30 cellular contexts compared by ENCODE assay signal in the genomic region with DNA sequence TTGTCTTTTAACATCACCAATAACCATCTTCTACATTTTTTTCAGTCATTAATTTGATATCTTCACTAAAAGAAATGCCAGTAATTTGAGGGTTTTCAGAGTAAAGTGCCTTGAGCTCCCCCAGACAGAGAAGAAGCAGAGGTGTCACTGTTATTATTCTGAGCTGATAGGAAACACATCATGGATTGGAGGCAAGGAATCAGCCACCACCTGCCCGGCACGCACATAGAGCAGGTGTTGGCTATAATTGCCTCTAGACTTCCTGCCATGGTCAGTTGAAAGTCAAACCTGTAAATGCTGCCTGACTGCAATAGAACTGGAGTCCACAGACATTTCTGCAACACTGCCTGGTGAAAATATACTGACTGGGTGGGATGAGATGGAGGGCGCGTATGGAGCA.
DNase-seq lines count a peak whose midpoint lies in the region; ATAC-seq and FAIRE-seq lines count a peak whose summit lies in the region.
"Had no signal": no experiment of that assay in that cellular context is flagged by ENCODE, and none has a peak within 500 bp of the region (broad histone marks: within the 10 kb centered on the region; RNA-seq: fewer than 3 reads in every experiment).

No MANE protein-coding gene starts in this region.

- H3K9me3 Mint-ChIP-seq in activated T-helper 1 cell treated with anti-CD3 and anti-CD28 coated beads, Interleukin-12 subunit alpha, Interleukin-12 subunit beta, Interleukin-2, Interleukin-4 antibody, amounts not matched to agents 30 ng/mL and 10 ng/mL and 1 ng/mL, durations not matched to agents 14 hours and 24 hours and 36 hours, result no peaks in the 10 kb centered on the region

- no peak overlapping the region for H3K4me3 Mint-ChIP-seq in activated T-helper 1 cell treated with anti-CD3 and anti-CD28 coated beads, Interleukin-12 subunit alpha, Interleukin-12 subunit beta, Interleukin-2, Interleukin-4 antibody, amounts not matched to agents 30 ng/mL and 10 ng/mL and 1 ng/mL, durations not matched to agents 14 hours and 24 hours and 36 hours
- H3K4me3 Mint-ChIP-seq: activated CD4-positive, alpha-beta memory T cell treated with anti-CD3 and anti-CD28 coated beads, Interleukin-2, amount 10 ng/mL, durations not matched to agents 7 days and 5 days; activated naive CD4-positive, alpha-beta T cell treated with anti-CD3 and anti-CD28 coated beads, Interleukin-2, amount 50 U/mL, for 24 hours; activated T-helper 17 cell treated with anti-CD3 and anti-CD28 coated beads, Interleukin-2, amount 50 U/mL, for 72 hours; dendritic cell treated with granulocyte-macrophage colony-stimulating factor and Interleukin-4, amounts not matched to agents 40 ng/mL and 50 ng/mL, for 4 days; nephron had no signal

- peak; percentile 25 to 52 for DNase-seq in SHP77 (lab: John Stamatoyannopoulos, UW)
- no peak for DNase-seq in SHP77 treated with DMSO at 0.1 percent for 48 hours (lab: John Stamatoyannopoulos, UW)
- peak; percentile 69 for DNase-seq in NCI-H2196 treated with DMSO at 0.1 percent for 48 hours (lab: John Stamatoyannopoulos, UW; ENCODE audit: unreplicated experiment)
- DNase-seq in activated T-helper 1 cell treated with anti-CD3 and anti-CD28 coated beads, Interleukin-12 subunit alpha, Interleukin-12 subunit beta, Interleukin-2, Interleukin-4 antibody, amounts not matched to agents 30 ng/mL and 10 ng/mL and 1 ng/mL, durations not matched to agents 14 hours and 24 hours and 36 hours (ENCODE audit: low spot score), result no peak
- DNase-seq in urothelium cell line (ENCODE audit: low spot score), result no peak
- DNase-seq in dedifferentiated amniotic fluid mesenchymal stem cell (ENCODE audit: extremely low spot score), result no peak
- DNase-seq in 8988T, result no peak
- DNase-seq: activated CD4-positive, alpha-beta memory T cell treated with anti-CD3 and anti-CD28 coated beads, Interleukin-2, amount 10 ng/mL, durations not matched to agents 7 days and 5 days; activated CD8-positive, alpha-beta memory T cell treated with anti-CD3 and anti-CD28 coated beads, Interleukin-2, amount 50 U/mL, for 48 hours; DMS79 treated with DMSO at 0.1 percent for 48 hours; esophagus squamous epithelium; foreskin melanocyte; heart right ventricle; kidney glomerular epithelial cell; lower lobe of right lung; NCI-H1930; NCI-H446; PC-9; Right ventricle myocardium superior; stimulated activated naive CD8-positive, alpha-beta T cell treated with anti-CD3 and anti-CD28 coated beads, Interleukin-15, Interleukin-2, amounts not matched to agents 100 U/mL and 50 U/mL, for 24 hours; SW 1271 had no signal

- H3K4me1 Mint-ChIP-seq in activated T-helper 1 cell treated with anti-CD3 and anti-CD28 coated beads, Interleukin-12 subunit alpha, Interleukin-12 subunit beta, Interleukin-2, Interleukin-4 antibody, amounts not matched to agents 30 ng/mL and 10 ng/mL and 1 ng/mL, durations not matched to agents 14 hours and 24 hours and 36 hours (ENCODE audit: low read depth), result peaks cover 39% of the 10 kb centered on the region
- H3K4me1 Mint-ChIP-seq: activated CD4-positive, alpha-beta memory T cell treated with anti-CD3 and anti-CD28 coated beads, Interleukin-2, amount 10 ng/mL, durations not matched to agents 7 days and 5 days; activated T-helper 17 cell treated with anti-CD3 and anti-CD28 coated beads, Interleukin-2, amount 50 U/mL, for 72 hours had no signal

- no peak for ATAC-seq in HG03196 (IDR thresholded peaks at IDR 0.05; ENCODE audit: unreplicated experiment)
- ATAC-seq: A549; activated CD4-positive, CD25-positive, alpha-beta regulatory T cell treated with anti-CD3 and anti-CD28 coated beads, Interleukin-2, amount 50 U/mL, for 24 hours; activated T-helper 17 cell treated with anti-CD3 and anti-CD28 coated beads, Interleukin-2, amount 50 U/mL, for 72 hours; stimulated activated naive CD8-positive, alpha-beta T cell treated with anti-CD3 and anti-CD28 coated beads, Interleukin-15, Interleukin-2, amounts not matched to agents 100 U/mL and 50 U/mL, for 24 hours had no signal

- peak; percentile 61 for FAIRE-seq in urothelium cell line (lab: Jason Lieb, UNC)
- FAIRE-seq: bronchial epithelial cell, GM18507 had no signal

- no peaks in the 10 kb centered on the region for H3K27me3 Mint-ChIP-seq in activated T-helper 1 cell treated with anti-CD3 and anti-CD28 coated beads, Interleukin-12 subunit alpha, Interleukin-12 subunit beta, Interleukin-2, Interleukin-4 antibody, amounts not matched to agents 30 ng/mL and 10 ng/mL and 1 ng/mL, durations not matched to agents 14 hours and 24 hours and 36 hours (ENCODE audit: insufficient read depth)
- H3K27me3 Mint-ChIP-seq: activated CD4-positive, alpha-beta memory T cell treated with anti-CD3 and anti-CD28 coated beads, Interleukin-2, amount 10 ng/mL, durations not matched to agents 7 days and 5 days; activated naive CD4-positive, alpha-beta T cell treated with anti-CD3 and anti-CD28 coated beads, Interleukin-2, amount 50 U/mL, for 24 hours; activated T-helper 17 cell treated with anti-CD3 and anti-CD28 coated beads, Interleukin-2, amount 50 U/mL, for 72 hours; dendritic cell treated with granulocyte-macrophage colony-stimulating factor and Interleukin-4, amounts not matched to agents 40 ng/mL and 50 ng/mL, for 4 days had no signal

- H3K36me3 Mint-ChIP-seq in activated T-helper 1 cell treated with anti-CD3 and anti-CD28 coated beads, Interleukin-12 subunit alpha, Interleukin-12 subunit beta, Interleukin-2, Interleukin-4 antibody, amounts not matched to agents 30 ng/mL and 10 ng/mL and 1 ng/mL, durations not matched to agents 14 hours and 24 hours and 36 hours (ENCODE audit: low read depth), result no peaks in the 10 kb centered on the region
- H3K36me3 Mint-ChIP-seq: activated naive CD4-positive, alpha-beta T cell treated with anti-CD3 and anti-CD28 coated beads, Interleukin-2, amount 50 U/mL, for 24 hours had no signal

- intact Hi-C loops in activated T-helper 1 cell treated with anti-CD3 and anti-CD28 coated beads, Interleukin-12 subunit alpha, Interleukin-12 subunit beta, Interleukin-2, Interleukin-4 antibody, amounts not matched to agents 30 ng/mL and 10 ng/mL and 1 ng/mL, durations not matched to agents 14 hours and 24 hours and 36 hours (cut with micrococcal nuclease), result no loop called here

- peak overlapping the region; percentile 15 for H3K27ac Mint-ChIP-seq in activated T-helper 1 cell treated with anti-CD3 and anti-CD28 coated beads, Interleukin-12 subunit alpha, Interleukin-12 subunit beta, Interleukin-2, Interleukin-4 antibody, amounts not matched to agents 30 ng/mL and 10 ng/mL and 1 ng/mL, durations not matched to agents 14 hours and 24 hours and 36 hours
- H3K27ac Mint-ChIP-seq: activated CD4-positive, alpha-beta memory T cell treated with anti-CD3 and anti-CD28 coated beads, Interleukin-2, amount 10 ng/mL, durations not matched to agents 7 days and 5 days; activated naive CD4-positive, alpha-beta T cell treated with anti-CD3 and anti-CD28 coated beads, Interleukin-2, amount 50 U/mL, for 24 hours; activated T-helper 17 cell treated with anti-CD3 and anti-CD28 coated beads, Interleukin-2, amount 50 U/mL, for 72 hours; dendritic cell treated with granulocyte-macrophage colony-stimulating factor and Interleukin-4, amounts not matched to agents 40 ng/mL and 50 ng/mL, for 4 days had no signal

Comparison
In these comparisons a context has a peak if more than half of its experiments do, and no peak if none do; other contexts are left out.
1. DNase-seq: peak in SHP77 (2 of 2) and NCI-H2196 treated with DMSO at 0.1 percent for 48 hours (single experiment); none in SHP77 treated with DMSO at 0.1 percent for 48 hours (single experiment), activated T-helper 1 cell treated with anti-CD3 and anti-CD28 coated beads, Interleukin-12 subunit alpha, Interleukin-12 subunit beta, Interleukin-2, Interleukin-4 antibody, amounts not matched to agents 30 ng/mL and 10 ng/mL and 1 ng/mL, durations not matched to agents 14 hours and 24 hours and 36 hours (single experiment), urothelium cell line (single experiment), dedifferentiated amniotic fluid mesenchymal stem cell (single experiment) and 8988T (single experiment).